2 cellular contexts compared by ENCODE assay signal in the genomic region with DNA sequence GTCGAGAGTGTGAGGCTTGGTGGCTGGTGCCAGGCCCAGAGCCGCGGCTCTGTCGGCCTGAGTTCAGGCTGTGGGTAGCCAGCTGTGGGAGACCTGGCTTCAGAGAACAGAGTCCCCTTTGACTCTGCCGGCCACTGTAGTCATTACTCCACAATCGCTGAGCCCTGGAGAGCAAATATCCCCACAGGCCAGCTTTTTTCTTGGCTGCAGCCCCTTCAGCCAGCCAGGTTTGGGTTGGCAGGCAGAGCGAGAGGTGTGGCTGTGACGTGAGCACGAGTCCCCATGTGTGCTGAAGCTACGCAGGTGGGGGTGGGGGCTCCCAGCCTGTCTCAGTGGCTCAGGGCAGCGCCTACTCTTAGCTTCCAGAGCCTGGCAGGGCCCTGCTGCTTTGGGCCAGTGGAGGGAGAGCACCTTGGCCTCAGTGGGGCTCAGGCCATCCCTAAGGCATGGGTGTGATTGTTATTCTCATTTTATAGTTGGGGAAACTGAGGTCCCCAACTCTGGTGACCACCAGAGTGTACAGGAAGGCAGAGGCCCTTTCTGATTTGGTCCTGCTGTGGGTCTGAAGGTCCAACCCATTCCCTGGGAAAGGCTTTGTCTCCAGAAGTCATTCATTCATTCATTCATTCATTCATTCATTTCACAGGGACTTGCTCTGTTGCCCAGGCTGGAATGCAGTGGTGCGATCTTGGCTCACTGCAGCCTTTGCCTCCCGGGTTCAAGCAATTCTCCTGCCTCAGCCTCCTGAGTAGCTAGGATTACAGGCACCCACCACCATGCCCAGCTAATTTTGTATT.
TF ChIP-seq lines count a peak whose summit lies in the region.

No MANE protein-coding gene starts in this region.

TF ChIP-seq in GM23338, 12 proteins besides CTCF, POLR2A, EP300 and RAD21 (continued from another document and continues in another):
- TF ChIP-seq, protein P1, sequence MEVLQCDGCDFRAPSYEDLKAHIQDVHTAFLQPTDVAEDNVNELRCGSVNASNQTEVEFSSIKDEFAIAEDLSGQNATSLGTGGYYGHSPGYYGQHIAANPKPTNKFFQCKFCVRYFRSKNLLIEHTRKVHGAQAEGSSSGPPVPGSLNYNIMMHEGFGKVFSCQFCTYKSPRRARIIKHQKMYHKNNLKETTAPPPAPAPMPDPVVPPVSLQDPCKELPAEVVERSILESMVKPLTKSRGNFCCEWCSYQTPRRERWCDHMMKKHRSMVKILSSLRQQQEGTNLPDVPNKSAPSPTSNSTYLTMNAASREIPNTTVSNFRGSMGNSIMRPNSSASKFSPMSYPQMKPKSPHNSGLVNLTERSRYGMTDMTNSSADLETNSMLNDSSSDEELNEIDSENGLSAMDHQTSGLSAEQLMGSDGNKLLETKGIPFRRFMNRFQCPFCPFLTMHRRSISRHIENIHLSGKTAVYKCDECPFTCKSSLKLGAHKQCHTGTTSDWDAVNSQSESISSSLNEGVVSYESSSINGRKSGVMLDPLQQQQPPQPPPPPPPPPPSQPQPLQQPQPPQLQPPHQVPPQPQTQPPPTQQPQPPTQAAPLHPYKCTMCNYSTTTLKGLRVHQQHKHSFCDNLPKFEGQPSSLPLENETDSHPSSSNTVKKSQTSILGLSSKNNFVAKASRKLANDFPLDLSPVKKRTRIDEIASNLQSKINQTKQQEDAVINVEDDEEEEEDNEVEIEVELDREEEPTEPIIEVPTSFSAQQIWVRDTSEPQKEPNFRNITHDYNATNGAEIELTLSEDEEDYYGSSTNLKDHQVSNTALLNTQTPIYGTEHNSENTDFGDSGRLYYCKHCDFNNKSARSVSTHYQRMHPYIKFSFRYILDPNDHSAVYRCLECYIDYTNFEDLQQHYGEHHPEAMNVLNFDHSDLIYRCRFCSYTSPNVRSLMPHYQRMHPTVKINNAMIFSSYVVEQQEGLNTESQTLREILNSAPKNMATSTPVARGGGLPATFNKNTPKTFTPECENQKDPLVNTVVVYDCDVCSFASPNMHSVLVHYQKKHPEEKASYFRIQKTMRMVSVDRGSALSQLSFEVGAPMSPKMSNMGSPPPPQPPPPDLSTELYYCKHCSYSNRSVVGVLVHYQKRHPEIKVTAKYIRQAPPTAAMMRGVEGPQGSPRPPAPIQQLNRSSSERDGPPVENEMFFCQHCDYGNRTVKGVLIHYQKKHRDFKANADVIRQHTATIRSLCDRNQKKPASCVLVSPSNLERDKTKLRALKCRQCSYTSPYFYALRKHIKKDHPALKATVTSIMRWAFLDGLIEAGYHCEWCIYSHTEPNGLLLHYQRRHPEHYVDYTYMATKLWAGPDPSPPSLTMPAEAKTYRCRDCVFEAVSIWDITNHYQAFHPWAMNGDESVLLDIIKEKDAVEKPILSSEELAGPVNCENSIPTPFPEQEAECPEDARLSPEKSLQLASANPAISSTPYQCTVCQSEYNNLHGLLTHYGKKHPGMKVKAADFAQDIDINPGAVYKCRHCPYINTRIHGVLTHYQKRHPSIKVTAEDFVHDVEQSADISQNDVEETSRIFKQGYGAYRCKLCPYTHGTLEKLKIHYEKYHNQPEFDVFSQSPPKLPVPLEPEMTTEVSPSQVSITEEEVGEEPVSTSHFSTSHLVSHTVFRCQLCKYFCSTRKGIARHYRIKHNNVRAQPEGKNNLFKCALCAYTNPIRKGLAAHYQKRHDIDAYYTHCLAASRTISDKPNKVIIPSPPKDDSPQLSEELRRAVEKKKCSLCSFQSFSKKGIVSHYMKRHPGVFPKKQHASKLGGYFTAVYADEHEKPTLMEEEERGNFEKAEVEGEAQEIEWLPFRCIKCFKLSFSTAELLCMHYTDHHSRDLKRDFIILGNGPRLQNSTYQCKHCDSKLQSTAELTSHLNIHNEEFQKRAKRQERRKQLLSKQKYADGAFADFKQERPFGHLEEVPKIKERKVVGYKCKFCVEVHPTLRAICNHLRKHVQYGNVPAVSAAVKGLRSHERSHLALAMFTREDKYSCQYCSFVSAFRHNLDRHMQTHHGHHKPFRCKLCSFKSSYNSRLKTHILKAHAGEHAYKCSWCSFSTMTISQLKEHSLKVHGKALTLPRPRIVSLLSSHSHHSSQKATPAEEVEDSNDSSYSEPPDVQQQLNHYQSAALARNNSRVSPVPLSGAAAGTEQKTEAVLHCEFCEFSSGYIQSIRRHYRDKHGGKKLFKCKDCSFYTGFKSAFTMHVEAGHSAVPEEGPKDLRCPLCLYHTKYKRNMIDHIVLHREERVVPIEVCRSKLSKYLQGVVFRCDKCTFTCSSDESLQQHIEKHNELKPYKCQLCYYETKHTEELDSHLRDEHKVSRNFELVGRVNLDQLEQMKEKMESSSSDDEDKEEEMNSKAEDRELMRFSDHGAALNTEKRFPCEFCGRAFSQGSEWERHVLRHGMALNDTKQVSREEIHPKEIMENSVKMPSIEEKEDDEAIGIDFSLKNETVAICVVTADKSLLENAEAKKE (CRISPR knock-in tag; IDR thresholded peaks at IDR 0.05), result no peak
- TF ChIP-seq, protein P2, sequence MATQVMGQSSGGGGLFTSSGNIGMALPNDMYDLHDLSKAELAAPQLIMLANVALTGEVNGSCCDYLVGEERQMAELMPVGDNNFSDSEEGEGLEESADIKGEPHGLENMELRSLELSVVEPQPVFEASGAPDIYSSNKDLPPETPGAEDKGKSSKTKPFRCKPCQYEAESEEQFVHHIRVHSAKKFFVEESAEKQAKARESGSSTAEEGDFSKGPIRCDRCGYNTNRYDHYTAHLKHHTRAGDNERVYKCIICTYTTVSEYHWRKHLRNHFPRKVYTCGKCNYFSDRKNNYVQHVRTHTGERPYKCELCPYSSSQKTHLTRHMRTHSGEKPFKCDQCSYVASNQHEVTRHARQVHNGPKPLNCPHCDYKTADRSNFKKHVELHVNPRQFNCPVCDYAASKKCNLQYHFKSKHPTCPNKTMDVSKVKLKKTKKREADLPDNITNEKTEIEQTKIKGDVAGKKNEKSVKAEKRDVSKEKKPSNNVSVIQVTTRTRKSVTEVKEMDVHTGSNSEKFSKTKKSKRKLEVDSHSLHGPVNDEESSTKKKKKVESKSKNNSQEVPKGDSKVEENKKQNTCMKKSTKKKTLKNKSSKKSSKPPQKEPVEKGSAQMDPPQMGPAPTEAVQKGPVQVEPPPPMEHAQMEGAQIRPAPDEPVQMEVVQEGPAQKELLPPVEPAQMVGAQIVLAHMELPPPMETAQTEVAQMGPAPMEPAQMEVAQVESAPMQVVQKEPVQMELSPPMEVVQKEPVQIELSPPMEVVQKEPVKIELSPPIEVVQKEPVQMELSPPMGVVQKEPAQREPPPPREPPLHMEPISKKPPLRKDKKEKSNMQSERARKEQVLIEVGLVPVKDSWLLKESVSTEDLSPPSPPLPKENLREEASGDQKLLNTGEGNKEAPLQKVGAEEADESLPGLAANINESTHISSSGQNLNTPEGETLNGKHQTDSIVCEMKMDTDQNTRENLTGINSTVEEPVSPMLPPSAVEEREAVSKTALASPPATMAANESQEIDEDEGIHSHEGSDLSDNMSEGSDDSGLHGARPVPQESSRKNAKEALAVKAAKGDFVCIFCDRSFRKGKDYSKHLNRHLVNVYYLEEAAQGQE (IDR thresholded peaks at IDR 0.05; ENCODE audit: unreplicated experiment), result no peak
- no peak for TF ChIP-seq ZNF331 (CRISPR knock-in tag; IDR thresholded peaks at IDR 0.05; ENCODE audit: low read depth)
- no peak for TF ChIP-seq EZH2 (IDR thresholded peaks at IDR 0.05; ENCODE audit: low read depth, unreplicated experiment)
- no peak for TF ChIP-seq NANOG (IDR thresholded peaks at IDR 0.05; ENCODE audit: borderline replicate concordance)
- no peak for TF ChIP-seq POLR2AphosphoS5 (IDR thresholded peaks at IDR 0.05; ENCODE audit: low read depth)
- no peak for TF ChIP-seq EZH2phosphoT487 (IDR thresholded peaks at IDR 0.05; ENCODE audit: unreplicated experiment)

TF ChIP-seq in WTC11, 78 proteins besides CTCF, POLR2A, EP300 and RAD21 (continued from another document):
- TF ChIP-seq, protein P3, sequence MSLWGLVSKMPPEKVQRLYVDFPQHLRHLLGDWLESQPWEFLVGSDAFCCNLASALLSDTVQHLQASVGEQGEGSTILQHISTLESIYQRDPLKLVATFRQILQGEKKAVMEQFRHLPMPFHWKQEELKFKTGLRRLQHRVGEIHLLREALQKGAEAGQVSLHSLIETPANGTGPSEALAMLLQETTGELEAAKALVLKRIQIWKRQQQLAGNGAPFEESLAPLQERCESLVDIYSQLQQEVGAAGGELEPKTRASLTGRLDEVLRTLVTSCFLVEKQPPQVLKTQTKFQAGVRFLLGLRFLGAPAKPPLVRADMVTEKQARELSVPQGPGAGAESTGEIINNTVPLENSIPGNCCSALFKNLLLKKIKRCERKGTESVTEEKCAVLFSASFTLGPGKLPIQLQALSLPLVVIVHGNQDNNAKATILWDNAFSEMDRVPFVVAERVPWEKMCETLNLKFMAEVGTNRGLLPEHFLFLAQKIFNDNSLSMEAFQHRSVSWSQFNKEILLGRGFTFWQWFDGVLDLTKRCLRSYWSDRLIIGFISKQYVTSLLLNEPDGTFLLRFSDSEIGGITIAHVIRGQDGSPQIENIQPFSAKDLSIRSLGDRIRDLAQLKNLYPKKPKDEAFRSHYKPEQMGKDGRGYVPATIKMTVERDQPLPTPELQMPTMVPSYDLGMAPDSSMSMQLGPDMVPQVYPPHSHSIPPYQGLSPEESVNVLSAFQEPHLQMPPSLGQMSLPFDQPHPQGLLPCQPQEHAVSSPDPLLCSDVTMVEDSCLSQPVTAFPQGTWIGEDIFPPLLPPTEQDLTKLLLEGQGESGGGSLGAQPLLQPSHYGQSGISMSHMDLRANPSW (CRISPR knock-in tag; conservative IDR thresholded peaks at IDR 0.05; ENCODE audit: low read depth), result no peak
- TF ChIP-seq, protein P4, sequence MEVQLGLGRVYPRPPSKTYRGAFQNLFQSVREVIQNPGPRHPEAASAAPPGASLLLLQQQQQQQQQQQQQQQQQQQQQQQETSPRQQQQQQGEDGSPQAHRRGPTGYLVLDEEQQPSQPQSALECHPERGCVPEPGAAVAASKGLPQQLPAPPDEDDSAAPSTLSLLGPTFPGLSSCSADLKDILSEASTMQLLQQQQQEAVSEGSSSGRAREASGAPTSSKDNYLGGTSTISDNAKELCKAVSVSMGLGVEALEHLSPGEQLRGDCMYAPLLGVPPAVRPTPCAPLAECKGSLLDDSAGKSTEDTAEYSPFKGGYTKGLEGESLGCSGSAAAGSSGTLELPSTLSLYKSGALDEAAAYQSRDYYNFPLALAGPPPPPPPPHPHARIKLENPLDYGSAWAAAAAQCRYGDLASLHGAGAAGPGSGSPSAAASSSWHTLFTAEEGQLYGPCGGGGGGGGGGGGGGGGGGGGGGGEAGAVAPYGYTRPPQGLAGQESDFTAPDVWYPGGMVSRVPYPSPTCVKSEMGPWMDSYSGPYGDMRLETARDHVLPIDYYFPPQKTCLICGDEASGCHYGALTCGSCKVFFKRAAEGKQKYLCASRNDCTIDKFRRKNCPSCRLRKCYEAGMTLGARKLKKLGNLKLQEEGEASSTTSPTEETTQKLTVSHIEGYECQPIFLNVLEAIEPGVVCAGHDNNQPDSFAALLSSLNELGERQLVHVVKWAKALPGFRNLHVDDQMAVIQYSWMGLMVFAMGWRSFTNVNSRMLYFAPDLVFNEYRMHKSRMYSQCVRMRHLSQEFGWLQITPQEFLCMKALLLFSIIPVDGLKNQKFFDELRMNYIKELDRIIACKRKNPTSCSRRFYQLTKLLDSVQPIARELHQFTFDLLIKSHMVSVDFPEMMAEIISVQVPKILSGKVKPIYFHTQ (CRISPR knock-in tag; IDR thresholded peaks at IDR 0.05), result no peak
- TF ChIP-seq JUN (CRISPR knock-in tag; IDR thresholded peaks at IDR 0.05) (no peak), HMGA2 (CRISPR knock-in tag; IDR thresholded peaks at IDR 0.05) (no peak), ELF4 (CRISPR knock-in tag; IDR thresholded peaks at IDR 0.05; ENCODE audit: low read depth) (no peak), ETV6 (CRISPR knock-in tag; IDR thresholded peaks at IDR 0.05) (no peak), MYBL2 (CRISPR knock-in tag; IDR thresholded peaks at IDR 0.05) (no peak), NFATC4 (CRISPR knock-in tag; IDR thresholded peaks at IDR 0.05) (no peak), ESRRA (CRISPR knock-in tag; IDR thresholded peaks at IDR 0.05; ENCODE audit: borderline replicate concordance) (no peak), ZNF263 (CRISPR knock-in tag; IDR thresholded peaks at IDR 0.05; ENCODE audit: low read depth) (no peak), TP53 (CRISPR knock-in tag; IDR thresholded peaks at IDR 0.05) (no peak), SOX15 (CRISPR knock-in tag; IDR thresholded peaks at IDR 0.05) (no peak)
- TF ChIP-seq, protein P5, sequence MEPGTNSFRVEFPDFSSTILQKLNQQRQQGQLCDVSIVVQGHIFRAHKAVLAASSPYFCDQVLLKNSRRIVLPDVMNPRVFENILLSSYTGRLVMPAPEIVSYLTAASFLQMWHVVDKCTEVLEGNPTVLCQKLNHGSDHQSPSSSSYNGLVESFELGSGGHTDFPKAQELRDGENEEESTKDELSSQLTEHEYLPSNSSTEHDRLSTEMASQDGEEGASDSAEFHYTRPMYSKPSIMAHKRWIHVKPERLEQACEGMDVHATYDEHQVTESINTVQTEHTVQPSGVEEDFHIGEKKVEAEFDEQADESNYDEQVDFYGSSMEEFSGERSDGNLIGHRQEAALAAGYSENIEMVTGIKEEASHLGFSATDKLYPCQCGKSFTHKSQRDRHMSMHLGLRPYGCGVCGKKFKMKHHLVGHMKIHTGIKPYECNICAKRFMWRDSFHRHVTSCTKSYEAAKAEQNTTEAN (CRISPR knock-in tag; IDR thresholded peaks at IDR 0.05), result no peak
TF ChIP-seq in WTC11: peak in this region for 0.
